In the genomic region with DNA sequence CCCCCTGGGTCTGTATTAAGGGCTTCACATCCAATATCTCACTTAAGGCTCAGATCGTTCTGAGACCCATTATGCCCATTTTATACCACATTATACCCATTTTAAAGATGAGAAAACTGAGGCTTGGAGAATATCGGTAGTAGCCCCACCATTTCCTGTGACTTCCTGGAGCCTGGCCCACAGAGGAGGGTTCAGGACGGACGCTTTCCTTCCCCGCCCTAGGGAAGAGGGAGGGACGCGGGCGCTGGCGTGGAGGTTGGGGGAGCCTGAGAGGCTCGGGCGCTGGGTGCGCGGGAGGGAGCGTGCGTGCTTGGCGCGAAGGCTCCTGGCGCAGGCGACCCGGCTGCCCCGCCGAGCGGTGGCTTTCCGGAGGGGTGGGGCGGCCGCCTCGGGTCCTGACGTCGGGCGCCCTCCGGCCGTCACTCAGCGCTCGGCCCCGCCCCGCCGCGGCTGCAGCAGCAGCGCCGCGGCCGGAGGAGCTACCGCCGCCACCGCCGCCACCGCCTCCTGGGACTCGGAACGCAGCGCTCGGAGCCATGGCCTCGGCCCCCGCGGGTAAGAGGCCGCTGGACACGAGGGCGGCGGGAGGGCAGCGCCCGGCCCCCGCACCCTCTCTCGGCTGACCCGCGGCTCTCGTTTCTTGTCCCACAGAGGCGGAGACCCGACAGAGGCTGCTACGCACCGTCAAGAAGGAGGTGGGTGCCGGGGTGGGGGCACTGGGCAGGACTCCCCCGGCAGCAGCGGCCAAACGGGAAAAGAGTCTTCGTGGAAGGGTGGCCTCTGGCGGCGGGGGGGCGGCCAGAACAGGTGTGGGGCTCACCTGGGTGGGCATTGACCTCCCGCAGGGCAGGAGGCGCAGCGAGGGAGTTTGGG, we compare ENCODE assay signal across 1 cellular context.
TF ChIP-seq lines count a peak whose summit lies in the region.

A gene with protein sequence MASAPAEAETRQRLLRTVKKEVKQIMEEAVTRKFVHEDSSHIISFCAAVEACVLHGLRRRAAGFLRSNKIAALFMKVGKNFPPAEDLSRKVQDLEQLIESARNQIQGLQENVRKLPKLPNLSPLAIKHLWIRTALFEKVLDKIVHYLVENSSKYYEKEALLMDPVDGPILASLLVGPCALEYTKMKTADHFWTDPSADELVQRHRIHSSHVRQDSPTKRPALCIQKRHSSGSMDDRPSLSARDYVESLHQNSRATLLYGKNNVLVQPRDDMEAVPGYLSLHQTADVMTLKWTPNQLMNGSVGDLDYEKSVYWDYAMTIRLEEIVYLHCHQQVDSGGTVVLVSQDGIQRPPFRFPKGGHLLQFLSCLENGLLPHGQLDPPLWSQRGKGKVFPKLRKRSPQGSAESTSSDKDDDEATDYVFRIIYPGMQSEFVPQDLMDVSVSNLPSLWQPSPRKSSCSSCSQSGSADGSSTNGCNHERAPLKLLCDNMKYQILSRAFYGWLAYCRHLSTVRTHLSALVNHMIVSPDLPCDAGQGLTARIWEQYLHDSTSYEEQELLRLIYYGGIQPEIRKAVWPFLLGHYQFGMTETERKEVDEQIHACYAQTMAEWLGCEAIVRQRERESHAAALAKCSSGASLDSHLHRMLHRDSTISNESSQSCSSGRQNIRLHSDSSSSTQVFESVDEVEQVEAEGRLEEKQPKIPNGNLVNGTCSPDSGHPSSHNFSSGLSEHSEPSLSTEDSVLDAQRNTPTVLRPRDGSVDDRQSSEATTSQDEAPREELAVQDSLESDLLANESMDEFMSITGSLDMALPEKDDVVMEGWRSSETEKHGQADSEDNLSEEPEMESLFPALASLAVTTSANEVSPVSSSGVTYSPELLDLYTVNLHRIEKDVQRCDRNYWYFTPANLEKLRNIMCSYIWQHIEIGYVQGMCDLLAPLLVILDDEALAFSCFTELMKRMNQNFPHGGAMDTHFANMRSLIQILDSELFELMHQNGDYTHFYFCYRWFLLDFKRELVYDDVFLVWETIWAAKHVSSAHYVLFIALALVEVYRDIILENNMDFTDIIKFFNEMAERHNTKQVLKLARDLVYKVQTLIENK (plus strand): TSS at position 422 of the 873 bp plus-strand sequence. CDS start 115 bp downstream, at position 537.

TF ChIP-seq in neural cell, 6 proteins besides CTCF, POLR2A, EP300 and RAD21 (continued from another document):
- TF ChIP-seq, protein P1, sequence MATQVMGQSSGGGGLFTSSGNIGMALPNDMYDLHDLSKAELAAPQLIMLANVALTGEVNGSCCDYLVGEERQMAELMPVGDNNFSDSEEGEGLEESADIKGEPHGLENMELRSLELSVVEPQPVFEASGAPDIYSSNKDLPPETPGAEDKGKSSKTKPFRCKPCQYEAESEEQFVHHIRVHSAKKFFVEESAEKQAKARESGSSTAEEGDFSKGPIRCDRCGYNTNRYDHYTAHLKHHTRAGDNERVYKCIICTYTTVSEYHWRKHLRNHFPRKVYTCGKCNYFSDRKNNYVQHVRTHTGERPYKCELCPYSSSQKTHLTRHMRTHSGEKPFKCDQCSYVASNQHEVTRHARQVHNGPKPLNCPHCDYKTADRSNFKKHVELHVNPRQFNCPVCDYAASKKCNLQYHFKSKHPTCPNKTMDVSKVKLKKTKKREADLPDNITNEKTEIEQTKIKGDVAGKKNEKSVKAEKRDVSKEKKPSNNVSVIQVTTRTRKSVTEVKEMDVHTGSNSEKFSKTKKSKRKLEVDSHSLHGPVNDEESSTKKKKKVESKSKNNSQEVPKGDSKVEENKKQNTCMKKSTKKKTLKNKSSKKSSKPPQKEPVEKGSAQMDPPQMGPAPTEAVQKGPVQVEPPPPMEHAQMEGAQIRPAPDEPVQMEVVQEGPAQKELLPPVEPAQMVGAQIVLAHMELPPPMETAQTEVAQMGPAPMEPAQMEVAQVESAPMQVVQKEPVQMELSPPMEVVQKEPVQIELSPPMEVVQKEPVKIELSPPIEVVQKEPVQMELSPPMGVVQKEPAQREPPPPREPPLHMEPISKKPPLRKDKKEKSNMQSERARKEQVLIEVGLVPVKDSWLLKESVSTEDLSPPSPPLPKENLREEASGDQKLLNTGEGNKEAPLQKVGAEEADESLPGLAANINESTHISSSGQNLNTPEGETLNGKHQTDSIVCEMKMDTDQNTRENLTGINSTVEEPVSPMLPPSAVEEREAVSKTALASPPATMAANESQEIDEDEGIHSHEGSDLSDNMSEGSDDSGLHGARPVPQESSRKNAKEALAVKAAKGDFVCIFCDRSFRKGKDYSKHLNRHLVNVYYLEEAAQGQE (IDR thresholded peaks at IDR 0.05; ENCODE audit: borderline replicate concordance), result peak; percentile 72
- TF ChIP-seq POLR2AphosphoS5 (IDR thresholded peaks at IDR 0.05), result peak; percentile 79
